1 cellular context compared by ENCODE assay signal in the genomic region with DNA sequence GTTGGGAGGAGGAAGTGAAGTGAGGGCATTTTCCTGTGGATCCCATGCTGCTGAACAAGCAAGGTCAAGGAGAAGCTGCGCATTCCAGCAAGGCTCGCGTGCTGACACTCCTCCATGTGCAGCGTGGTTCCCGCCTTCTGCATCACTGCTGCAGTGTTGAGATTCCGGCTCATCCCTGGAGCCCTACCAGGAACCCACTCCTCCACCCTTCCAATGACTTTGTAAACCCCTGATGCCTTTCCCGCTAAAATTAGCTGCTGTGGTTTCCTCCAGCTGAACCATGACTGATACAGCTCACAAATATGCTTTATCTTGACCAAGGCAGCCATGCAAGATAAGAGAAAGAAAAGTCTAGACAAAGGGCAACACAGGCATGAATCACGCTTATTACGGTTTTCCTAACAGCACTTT.
TF ChIP-seq lines count a peak whose summit lies in the region.

No MANE protein-coding gene starts in this region.

TF ChIP-seq in HepG2, 621 proteins besides CTCF, POLR2A, EP300 and RAD21:
- TF ChIP-seq SOX13 (IDR thresholded peaks at IDR 0.05) = no peak
- no peak for TF ChIP-seq SOX13 (CRISPR knock-in tag; conservative IDR thresholded peaks at IDR 0.05 in 1 of 2, IDR thresholded peaks at IDR 0.05 in 1 of 2)
- no peak for TF ChIP-seq ZNF367 (CRISPR knock-in tag; IDR thresholded peaks at IDR 0.05; ENCODE audit: borderline replicate concordance)
- no peak for TF ChIP-seq ZNF709 (CRISPR knock-in tag; IDR thresholded peaks at IDR 0.05)
- TF ChIP-seq ARHGAP35 (CRISPR knock-in tag; IDR thresholded peaks at IDR 0.05; ENCODE audit: borderline replicate concordance) = no peak
- TF ChIP-seq TOE1 (CRISPR knock-in tag; IDR thresholded peaks at IDR 0.05) = no peak
- no peak for TF ChIP-seq ZNF343 (CRISPR knock-in tag; IDR thresholded peaks at IDR 0.05)
- TF ChIP-seq, protein P1, sequence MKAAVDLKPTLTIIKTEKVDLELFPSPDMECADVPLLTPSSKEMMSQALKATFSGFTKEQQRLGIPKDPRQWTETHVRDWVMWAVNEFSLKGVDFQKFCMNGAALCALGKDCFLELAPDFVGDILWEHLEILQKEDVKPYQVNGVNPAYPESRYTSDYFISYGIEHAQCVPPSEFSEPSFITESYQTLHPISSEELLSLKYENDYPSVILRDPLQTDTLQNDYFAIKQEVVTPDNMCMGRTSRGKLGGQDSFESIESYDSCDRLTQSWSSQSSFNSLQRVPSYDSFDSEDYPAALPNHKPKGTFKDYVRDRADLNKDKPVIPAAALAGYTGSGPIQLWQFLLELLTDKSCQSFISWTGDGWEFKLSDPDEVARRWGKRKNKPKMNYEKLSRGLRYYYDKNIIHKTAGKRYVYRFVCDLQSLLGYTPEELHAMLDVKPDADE (CRISPR knock-in tag; IDR thresholded peaks at IDR 0.05) = no peak
- no peak for TF ChIP-seq ZFP62 (CRISPR knock-in tag; IDR thresholded peaks at IDR 0.05)
- TF ChIP-seq ZNF354B (CRISPR knock-in tag; IDR thresholded peaks at IDR 0.05) = no peak
- TF ChIP-seq, protein P2, sequence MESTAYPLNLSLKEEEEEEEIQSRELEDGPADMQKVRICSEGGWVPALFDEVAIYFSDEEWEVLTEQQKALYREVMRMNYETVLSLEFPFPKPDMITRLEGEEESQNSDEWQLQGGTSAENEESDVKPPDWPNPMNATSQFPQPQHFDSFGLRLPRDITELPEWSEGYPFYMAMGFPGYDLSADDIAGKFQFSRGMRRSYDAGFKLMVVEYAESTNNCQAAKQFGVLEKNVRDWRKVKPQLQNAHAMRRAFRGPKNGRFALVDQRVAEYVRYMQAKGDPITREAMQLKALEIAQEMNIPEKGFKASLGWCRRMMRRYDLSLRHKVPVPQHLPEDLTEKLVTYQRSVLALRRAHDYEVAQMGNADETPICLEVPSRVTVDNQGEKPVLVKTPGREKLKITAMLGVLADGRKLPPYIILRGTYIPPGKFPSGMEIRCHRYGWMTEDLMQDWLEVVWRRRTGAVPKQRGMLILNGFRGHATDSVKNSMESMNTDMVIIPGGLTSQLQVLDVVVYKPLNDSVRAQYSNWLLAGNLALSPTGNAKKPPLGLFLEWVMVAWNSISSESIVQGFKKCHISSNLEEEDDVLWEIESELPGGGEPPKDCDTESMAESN (CRISPR knock-in tag; conservative IDR thresholded peaks at IDR 0.05) = no peak
- no peak for TF ChIP-seq CBX5 (CRISPR knock-in tag; IDR thresholded peaks at IDR 0.05; ENCODE audit: borderline replicate concordance)
- TF ChIP-seq MED1 (CRISPR knock-in tag; IDR thresholded peaks at IDR 0.05) = no peak
